Comparison of ENCODE assay signal across 1 cellular context in the genomic region with DNA sequence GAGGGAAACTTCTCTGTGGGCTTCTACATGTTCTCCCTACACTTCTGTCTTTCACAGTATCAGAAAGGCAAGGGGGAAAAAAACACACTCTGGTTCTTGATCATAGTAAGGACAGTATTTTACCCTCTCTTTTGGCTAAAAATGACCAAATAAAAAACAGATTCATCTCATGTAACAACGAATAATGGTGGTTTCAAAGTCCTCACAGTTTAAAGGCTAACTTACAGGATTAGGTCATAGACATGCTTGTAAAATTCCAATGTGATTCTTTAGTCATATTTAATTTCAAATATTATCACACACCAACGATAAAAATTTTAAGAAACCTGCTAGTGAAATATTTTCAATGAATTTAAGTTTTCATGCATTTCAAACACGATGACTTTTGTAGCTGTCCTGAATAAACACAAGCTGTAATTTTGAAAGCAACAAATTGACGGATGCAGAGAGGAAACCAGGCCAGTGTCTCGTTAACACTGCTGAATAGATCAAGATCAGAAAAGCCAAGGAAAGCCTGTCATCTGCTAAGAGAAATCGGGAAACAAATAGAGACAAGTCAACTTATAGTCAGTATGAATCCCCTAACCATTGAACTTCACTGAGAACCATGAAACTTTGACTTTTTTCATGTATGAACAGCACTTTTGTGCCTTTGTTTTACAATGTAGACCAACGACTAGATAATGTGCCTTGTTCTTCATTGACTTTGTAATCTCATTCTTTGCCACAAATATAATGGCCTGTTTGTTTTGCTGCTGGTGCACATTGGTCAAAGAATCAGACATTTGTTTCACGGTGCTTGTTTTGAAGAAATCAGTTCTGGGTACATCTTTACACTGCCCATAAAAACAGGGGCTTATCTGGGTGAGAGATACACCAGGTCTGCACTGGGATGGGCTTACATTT.
TF ChIP-seq lines count a peak whose summit lies in the region.

No MANE protein-coding gene starts in this region.

TF ChIP-seq in HepG2, 621 proteins besides CTCF, POLR2A, EP300 and RAD21 (continued from another document and continues in another):
- TF ChIP-seq, protein P1, sequence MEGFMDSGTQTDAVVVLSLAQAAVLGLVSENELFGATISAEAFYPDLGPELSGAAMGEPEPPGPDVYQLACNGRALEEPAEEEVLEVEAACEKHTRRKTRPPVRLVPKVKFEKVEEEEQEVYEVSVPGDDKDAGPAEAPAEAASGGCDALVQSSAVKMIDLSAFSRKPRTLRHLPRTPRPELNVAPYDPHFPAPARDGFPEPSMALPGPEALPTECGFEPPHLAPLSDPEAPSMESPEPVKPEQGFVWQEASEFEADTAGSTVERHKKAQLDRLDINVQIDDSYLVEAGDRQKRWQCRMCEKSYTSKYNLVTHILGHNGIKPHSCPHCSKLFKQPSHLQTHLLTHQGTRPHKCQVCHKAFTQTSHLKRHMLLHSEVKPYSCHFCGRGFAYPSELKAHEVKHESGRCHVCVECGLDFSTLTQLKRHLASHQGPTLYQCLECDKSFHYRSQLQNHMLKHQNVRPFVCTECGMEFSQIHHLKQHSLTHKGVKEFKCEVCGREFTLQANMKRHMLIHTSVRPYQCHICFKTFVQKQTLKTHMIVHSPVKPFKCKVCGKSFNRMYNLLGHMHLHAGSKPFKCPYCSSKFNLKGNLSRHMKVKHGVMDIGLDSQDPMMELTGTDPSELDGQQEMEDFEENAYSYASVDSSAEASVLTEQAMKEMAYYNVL (CRISPR knock-in tag; IDR thresholded peaks at IDR 0.05; ENCODE audit: borderline replicate concordance), result no peak
- peak; percentile 58 for TF ChIP-seq HDAC2 (CRISPR knock-in tag; IDR thresholded peaks at IDR 0.05)
- TF ChIP-seq, protein P2, sequence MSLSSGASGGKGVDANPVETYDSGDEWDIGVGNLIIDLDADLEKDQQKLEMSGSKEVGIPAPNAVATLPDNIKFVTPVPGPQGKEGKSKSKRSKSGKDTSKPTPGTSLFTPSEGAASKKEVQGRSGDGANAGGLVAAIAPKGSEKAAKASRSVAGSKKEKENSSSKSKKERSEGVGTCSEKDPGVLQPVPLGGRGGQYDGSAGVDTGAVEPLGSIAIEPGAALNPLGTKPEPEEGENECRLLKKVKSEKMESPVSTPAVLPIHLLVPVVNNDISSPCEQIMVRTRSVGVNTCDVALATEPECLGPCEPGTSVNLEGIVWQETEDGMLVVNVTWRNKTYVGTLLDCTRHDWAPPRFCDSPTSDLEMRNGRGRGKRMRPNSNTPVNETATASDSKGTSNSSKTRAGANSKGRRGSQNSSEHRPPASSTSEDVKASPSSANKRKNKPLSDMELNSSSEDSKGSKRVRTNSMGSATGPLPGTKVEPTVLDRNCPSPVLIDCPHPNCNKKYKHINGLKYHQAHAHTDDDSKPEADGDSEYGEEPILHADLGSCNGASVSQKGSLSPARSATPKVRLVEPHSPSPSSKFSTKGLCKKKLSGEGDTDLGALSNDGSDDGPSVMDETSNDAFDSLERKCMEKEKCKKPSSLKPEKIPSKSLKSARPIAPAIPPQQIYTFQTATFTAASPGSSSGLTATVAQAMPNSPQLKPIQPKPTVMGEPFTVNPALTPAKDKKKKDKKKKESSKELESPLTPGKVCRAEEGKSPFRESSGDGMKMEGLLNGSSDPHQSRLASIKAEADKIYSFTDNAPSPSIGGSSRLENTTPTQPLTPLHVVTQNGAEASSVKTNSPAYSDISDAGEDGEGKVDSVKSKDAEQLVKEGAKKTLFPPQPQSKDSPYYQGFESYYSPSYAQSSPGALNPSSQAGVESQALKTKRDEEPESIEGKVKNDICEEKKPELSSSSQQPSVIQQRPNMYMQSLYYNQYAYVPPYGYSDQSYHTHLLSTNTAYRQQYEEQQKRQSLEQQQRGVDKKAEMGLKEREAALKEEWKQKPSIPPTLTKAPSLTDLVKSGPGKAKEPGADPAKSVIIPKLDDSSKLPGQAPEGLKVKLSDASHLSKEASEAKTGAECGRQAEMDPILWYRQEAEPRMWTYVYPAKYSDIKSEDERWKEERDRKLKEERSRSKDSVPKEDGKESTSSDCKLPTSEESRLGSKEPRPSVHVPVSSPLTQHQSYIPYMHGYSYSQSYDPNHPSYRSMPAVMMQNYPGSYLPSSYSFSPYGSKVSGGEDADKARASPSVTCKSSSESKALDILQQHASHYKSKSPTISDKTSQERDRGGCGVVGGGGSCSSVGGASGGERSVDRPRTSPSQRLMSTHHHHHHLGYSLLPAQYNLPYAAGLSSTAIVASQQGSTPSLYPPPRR (CRISPR knock-in tag; IDR thresholded peaks at IDR 0.05; ENCODE audit: borderline replicate concordance), result peak; percentile 60; the same call in 1 of the 2 replicates
- TF ChIP-seq CHD4 (IDR thresholded peaks at IDR 0.05; ENCODE audit: borderline replicate concordance, low read length), result peak; percentile 75; the same call in 1 of the 2 replicates
- TF ChIP-seq, protein P3, sequence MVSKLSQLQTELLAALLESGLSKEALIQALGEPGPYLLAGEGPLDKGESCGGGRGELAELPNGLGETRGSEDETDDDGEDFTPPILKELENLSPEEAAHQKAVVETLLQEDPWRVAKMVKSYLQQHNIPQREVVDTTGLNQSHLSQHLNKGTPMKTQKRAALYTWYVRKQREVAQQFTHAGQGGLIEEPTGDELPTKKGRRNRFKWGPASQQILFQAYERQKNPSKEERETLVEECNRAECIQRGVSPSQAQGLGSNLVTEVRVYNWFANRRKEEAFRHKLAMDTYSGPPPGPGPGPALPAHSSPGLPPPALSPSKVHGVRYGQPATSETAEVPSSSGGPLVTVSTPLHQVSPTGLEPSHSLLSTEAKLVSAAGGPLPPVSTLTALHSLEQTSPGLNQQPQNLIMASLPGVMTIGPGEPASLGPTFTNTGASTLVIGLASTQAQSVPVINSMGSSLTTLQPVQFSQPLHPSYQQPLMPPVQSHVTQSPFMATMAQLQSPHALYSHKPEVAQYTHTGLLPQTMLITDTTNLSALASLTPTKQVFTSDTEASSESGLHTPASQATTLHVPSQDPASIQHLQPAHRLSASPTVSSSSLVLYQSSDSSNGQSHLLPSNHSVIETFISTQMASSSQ (IDR thresholded peaks at IDR 0.05; ENCODE audit: low read depth), result peak; percentile 22; the same call in 1 of the 2 replicates
- TF ChIP-seq, protein P3 (CRISPR knock-in tag; IDR thresholded peaks at IDR 0.05; ENCODE audit: borderline replicate concordance), result peak; percentile 48; the same call in 1 of the 2 replicates
- TF ChIP-seq, protein P4, sequence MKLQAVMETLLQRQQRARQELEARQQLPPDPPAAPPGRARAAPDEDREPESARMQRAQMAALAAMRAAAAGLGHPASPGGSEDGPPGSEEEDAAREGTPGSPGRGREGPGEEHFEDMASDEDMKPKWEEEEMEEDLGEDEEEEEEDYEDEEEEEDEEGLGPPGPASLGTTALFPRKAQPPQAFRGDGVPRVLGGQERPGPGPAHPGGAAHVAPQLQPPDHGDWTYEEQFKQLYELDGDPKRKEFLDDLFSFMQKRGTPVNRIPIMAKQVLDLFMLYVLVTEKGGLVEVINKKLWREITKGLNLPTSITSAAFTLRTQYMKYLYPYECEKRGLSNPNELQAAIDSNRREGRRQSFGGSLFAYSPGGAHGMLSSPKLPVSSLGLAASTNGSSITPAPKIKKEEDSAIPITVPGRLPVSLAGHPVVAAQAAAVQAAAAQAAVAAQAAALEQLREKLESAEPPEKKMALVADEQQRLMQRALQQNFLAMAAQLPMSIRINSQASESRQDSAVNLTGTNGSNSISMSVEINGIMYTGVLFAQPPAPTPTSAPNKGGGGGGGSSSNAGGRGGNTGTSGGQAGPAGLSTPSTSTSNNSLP (IDR thresholded peaks at IDR 0.05; ENCODE audit: low read depth, low read length), result peak; percentile 72; the same call in 1 of the 2 replicates
- TF ChIP-seq SOX5 (CRISPR knock-in tag; IDR thresholded peaks at IDR 0.05; ENCODE audit: borderline replicate concordance), result peak; percentile 96
- TF ChIP-seq, protein P5, sequence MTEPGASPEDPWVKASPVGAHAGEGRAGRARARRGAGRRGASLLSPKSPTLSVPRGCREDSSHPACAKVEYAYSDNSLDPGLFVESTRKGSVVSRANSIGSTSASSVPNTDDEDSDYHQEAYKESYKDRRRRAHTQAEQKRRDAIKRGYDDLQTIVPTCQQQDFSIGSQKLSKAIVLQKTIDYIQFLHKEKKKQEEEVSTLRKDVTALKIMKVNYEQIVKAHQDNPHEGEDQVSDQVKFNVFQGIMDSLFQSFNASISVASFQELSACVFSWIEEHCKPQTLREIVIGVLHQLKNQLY (CRISPR knock-in tag; IDR thresholded peaks at IDR 0.05), result 0 out of 2 replicates have a peak, but pooled peaks have one; percentile 1
- TF ChIP-seq, protein P6, sequence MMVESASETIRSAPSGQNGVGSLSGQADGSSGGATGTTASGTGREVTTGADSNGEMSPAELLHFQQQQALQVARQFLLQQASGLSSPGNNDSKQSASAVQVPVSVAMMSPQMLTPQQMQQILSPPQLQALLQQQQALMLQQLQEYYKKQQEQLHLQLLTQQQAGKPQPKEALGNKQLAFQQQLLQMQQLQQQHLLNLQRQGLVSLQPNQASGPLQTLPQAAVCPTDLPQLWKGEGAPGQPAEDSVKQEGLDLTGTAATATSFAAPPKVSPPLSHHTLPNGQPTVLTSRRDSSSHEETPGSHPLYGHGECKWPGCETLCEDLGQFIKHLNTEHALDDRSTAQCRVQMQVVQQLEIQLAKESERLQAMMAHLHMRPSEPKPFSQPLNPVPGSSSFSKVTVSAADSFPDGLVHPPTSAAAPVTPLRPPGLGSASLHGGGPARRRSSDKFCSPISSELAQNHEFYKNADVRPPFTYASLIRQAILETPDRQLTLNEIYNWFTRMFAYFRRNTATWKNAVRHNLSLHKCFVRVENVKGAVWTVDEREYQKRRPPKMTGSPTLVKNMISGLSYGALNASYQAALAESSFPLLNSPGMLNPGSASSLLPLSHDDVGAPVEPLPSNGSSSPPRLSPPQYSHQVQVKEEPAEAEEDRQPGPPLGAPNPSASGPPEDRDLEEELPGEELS (CRISPR knock-in tag; IDR thresholded peaks at IDR 0.05), result peak; percentile 43
- TF ChIP-seq, protein P7, sequence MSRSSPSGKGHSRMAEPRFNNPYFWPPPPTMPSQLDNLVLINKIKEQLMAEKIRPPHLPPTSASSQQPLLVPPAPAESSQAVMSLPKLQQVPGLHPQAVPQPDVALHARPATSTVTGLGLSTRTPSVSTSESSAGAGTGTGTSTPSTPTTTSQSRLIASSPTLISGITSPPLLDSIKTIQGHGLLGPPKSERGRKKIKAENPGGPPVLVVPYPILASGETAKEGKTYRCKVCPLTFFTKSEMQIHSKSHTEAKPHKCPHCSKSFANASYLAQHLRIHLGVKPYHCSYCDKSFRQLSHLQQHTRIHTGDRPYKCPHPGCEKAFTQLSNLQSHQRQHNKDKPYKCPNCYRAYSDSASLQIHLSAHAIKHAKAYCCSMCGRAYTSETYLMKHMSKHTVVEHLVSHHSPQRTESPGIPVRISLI (CRISPR knock-in tag; IDR thresholded peaks at IDR 0.05; ENCODE audit: borderline replicate concordance), result peak; percentile 69
- TF ChIP-seq FOXA3 (CRISPR knock-in tag; IDR thresholded peaks at IDR 0.05), result peak; percentile 76
- TF ChIP-seq, protein P8, sequence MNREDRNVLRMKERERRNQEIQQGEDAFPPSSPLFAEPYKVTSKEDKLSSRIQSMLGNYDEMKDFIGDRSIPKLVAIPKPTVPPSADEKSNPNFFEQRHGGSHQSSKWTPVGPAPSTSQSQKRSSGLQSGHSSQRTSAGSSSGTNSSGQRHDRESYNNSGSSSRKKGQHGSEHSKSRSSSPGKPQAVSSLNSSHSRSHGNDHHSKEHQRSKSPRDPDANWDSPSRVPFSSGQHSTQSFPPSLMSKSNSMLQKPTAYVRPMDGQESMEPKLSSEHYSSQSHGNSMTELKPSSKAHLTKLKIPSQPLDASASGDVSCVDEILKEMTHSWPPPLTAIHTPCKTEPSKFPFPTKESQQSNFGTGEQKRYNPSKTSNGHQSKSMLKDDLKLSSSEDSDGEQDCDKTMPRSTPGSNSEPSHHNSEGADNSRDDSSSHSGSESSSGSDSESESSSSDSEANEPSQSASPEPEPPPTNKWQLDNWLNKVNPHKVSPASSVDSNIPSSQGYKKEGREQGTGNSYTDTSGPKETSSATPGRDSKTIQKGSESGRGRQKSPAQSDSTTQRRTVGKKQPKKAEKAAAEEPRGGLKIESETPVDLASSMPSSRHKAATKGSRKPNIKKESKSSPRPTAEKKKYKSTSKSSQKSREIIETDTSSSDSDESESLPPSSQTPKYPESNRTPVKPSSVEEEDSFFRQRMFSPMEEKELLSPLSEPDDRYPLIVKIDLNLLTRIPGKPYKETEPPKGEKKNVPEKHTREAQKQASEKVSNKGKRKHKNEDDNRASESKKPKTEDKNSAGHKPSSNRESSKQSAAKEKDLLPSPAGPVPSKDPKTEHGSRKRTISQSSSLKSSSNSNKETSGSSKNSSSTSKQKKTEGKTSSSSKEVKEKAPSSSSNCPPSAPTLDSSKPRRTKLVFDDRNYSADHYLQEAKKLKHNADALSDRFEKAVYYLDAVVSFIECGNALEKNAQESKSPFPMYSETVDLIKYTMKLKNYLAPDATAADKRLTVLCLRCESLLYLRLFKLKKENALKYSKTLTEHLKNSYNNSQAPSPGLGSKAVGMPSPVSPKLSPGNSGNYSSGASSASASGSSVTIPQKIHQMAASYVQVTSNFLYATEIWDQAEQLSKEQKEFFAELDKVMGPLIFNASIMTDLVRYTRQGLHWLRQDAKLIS (CRISPR knock-in tag; IDR thresholded peaks at IDR 0.05), result peak; percentile 30; the same call in 1 of the 2 replicates
- TF ChIP-seq, protein P9, sequence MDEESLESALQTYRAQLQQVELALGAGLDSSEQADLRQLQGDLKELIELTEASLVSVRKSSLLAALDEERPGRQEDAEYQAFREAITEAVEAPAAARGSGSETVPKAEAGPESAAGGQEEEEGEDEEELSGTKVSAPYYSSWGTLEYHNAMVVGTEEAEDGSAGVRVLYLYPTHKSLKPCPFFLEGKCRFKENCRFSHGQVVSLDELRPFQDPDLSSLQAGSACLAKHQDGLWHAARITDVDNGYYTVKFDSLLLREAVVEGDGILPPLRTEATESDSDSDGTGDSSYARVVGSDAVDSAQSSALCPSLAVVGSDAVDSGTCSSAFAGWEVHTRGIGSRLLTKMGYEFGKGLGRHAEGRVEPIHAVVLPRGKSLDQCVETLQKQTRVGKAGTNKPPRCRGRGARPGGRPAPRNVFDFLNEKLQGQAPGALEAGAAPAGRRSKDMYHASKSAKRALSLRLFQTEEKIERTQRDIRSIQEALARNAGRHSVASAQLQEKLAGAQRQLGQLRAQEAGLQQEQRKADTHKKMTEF (CRISPR knock-in tag; IDR thresholded peaks at IDR 0.05), result 0 out of 2 replicates have a peak, but pooled peaks have one; percentile 13
- TF ChIP-seq, protein P10, sequence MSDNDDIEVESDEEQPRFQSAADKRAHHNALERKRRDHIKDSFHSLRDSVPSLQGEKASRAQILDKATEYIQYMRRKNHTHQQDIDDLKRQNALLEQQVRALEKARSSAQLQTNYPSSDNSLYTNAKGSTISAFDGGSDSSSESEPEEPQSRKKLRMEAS (IDR thresholded peaks at IDR 0.05), result no peak
